Comparison of ENCODE assay signal across 20 cellular contexts in genomic region chr9:133518706-133519105, GRCh38. TPM values are rescaled to one million over a fixed set of nuclear protein-coding genes. Genes with fewer than 3 reads are reported as not detected.
"Had no signal": no experiment of that assay in that cellular context is flagged by ENCODE, and none has a peak within 500 bp of the region (broad histone marks: within the 10 kb centered on the region; RNA-seq: fewer than 3 reads in every experiment).

No MANE protein-coding gene starts in this region.

- H3K27me3 ChIP-seq: SJSA1 had no signal

- H3K4me3 ChIP-seq: SJSA1, SK-N-MC had no signal

- H3K36me3 ChIP-seq: SJSA1 had no signal

- ATAC-seq: Panc1, PC-3 had no signal

- H3K4me1 ChIP-seq: SJSA1 had no signal

- H3K27ac ChIP-seq: SJSA1, SK-N-MC had no signal

- H3K9me3 ChIP-seq: SJSA1 had no signal

- DNase-seq: KBM-7; MV-4-11; NCI-H1048; NCI-H1417; NCI-H1436 treated with DMSO at 0.1 percent for 48 hours; NCI-H1694; NCI-H187 treated with DMSO at 0.1 percent for 48 hours; NCI-H446 treated with DMSO at 0.1 percent for 48 hours; NCI-H526; NCI-H82; NK-92 treated with Interleukin-12 subunit alpha and Interleukin-12 subunit beta, amount 100 ng/mL, for 24 hours; PC-3; SIG-M5 had no signal

RNA-seq across cellular contexts. Expression of gene MYMK, which starts 6.1 kb away (rescaled TPM):
- total RNA-seq: HT-29, MCF 10A, OCI-LY7, PC-3, SJSA1 had no signal

RNA-seq across cellular contexts. Expression of gene ADAMTSL2, which starts 15.8 kb away (rescaled TPM):
- total RNA-seq: LHCN-M2, MCF 10A, PC-3, SJSA1 had no signal
